In genomic region chr11:27012254-27012921, GRCh38 we compare ENCODE assay signal across 11 cellular contexts. TPM values are rescaled to one million over a fixed set of nuclear protein-coding genes. Genes with fewer than 3 reads are reported as not detected.
DNase-seq lines count a peak whose midpoint lies in the region; ATAC-seq and TF ChIP-seq lines count a peak whose summit lies in the region.
"Had no signal": no experiment of that assay in that cellular context is flagged by ENCODE, and none has a peak within 500 bp of the region (broad histone marks: within the 10 kb centered on the region; RNA-seq: fewer than 3 reads in every experiment).

No MANE protein-coding gene starts in this region.

- intact Hi-C loops in Right ventricle myocardium inferior (cut with DNase I) (no loop called here), left ventricle myocardium inferior (cut with micrococcal nuclease) (no loop called here), left colon (cut with DNase I, micrococcal nuclease) (no loop called here), vagina (cut with DNase I) (no loop called here)

- H3K4me3 ChIP-seq in left ventricle myocardium inferior (no peak overlapping the region), WI38 (ENCODE audit: low read depth, low read length) (peak overlapping the region; percentile 38), vagina (no peak overlapping the region)

- no peak overlapping the region for H3K27ac ChIP-seq in left ventricle myocardium inferior (replicated peaks)
- peak overlapping the region; percentile 45 for H3K27ac ChIP-seq in vagina
- H3K27ac ChIP-seq: epithelial cell of prostate had no signal

- H3K4me1 ChIP-seq in left ventricle myocardium inferior (peaks cover 3% of the 10 kb centered on the region), vagina (peaks cover 31% of the 10 kb centered on the region)

- TF ChIP-seq POLR2A in vagina (IDR thresholded peaks at IDR 0.05), result no peak

- TF ChIP-seq CTCF in left ventricle myocardium inferior (IDR thresholded peaks at IDR 0.05; ENCODE audit: borderline replicate concordance), result no peak
- TF ChIP-seq CTCF in WI38 (IDR thresholded peaks at IDR 0.05; ENCODE audit: low read depth, low read length), result no peak
- no peak for TF ChIP-seq CTCF in vagina (IDR thresholded peaks at IDR 0.05)

- H3K27me3 ChIP-seq in left ventricle myocardium inferior (ENCODE audit: low read depth) (no peaks in the 10 kb centered on the region), vagina (no peaks in the 10 kb centered on the region)

- no peak for DNase-seq in Right ventricle myocardium inferior (ENCODE audit: missing footprints)
- no peak for DNase-seq in left ventricle myocardium inferior
- DNase-seq in left colon, result peak in 1 of 2 donors; percentile 34
- DNase-seq in vagina (ENCODE audit: extremely low spot score in 2 of 2), result no peak
- DNase-seq in HuH-7.5 (ENCODE audit: low spot score), result no peak
- no peak for DNase-seq in NCI-H524 treated with DMSO at 0.1 percent for 48 hours (lab: John Stamatoyannopoulos, UW)
- DNase-seq: RPMI8226 had no signal

- ATAC-seq in Right ventricle myocardium inferior (peak; percentile 34), left colon (peak; percentile 63), HG03469 (IDR thresholded peaks at IDR 0.05; ENCODE audit: unreplicated experiment) (no peak)

- H3K9me3 ChIP-seq in left ventricle myocardium inferior (replicated peaks) (peaks cover 10% of the 10 kb centered on the region), vagina (no peaks in the 10 kb centered on the region)

- H3K36me3 ChIP-seq in left ventricle myocardium inferior (no peaks in the 10 kb centered on the region), vagina (no peaks in the 10 kb centered on the region)

RNA-seq across cellular contexts. Expression of gene FIBIN, which starts 18.5 kb away (rescaled TPM):
- 8.3 TPM for total RNA-seq in Right ventricle myocardium inferior
- total RNA-seq in left ventricle myocardium inferior, result 10.5 TPM
- total RNA-seq in left colon, result 1 to 10 TPM; 1.3 to 5.1 TPM
- 118 TPM for total RNA-seq in vagina

RNA-seq across cellular contexts. Expression of gene BBOX1, which starts 28.2 kb away (rescaled TPM):
- total RNA-seq in Right ventricle myocardium inferior, result not detected
- total RNA-seq in left ventricle myocardium inferior, result not detected
- total RNA-seq in left colon, result not detected
- total RNA-seq in vagina, result 53.0 TPM
- total RNA-seq: subcutaneous adipose tissue had no signal

Comparison
In these comparisons a context has a peak if more than half of its experiments do, and no peak if none do; other contexts are left out.
1. RNA of gene FIBIN, which starts 18.5 kb away (total RNA-seq): 118 TPM in vagina (single experiment); 10.5 TPM in left ventricle myocardium inferior (single experiment), 8.3 TPM in Right ventricle myocardium inferior (single experiment) and 1.3 to 5.1 TPM in left colon; every median in the first group is over 10 times any median in the second.
2. RNA of gene BBOX1, which starts 28.2 kb away (total RNA-seq): 53.0 TPM in vagina (single experiment); not detected in left ventricle myocardium inferior (single experiment), not detected in Right ventricle myocardium inferior (single experiment) and not detected in left colon; every median in the first group is over 10 times any median in the second.